ENCODE assay signal across 8 cellular contexts in the genomic region with DNA sequence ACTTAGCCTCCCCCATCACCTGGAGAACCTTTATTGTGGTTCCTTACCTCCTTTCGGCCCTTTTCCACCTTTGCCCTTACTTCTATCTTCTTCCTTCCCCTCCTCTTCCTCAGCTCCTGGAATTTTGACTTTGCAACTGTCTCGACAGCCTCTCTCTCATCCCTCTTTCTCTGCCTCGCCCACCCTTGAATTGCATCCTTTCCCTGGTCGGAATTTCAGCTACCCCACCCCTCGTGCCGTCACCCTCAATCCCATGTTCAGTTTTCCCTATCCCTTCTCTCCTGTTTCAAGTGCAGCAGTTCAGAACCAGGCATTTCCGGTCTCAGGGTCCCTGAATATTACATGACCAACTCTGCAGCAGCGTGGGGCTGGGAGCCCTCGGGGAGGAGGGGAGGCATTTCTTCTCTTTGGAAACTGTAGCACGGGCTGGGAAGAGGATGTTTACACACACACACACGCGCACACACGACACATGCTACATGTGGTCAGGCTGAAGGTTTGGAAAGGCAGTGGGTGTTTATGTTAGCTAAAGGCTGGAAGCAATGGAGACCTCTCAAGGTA. TPM values are rescaled to one million over a fixed set of nuclear protein-coding genes. Genes with fewer than 3 reads are reported as not detected.
DNase-seq lines count a peak whose midpoint lies in the region; ATAC-seq and TF ChIP-seq lines count a peak whose summit lies in the region.

No MANE protein-coding gene starts in this region.

- peaks cover 34% of the 10 kb centered on the region for H3K4me1 Mint-ChIP-seq in activated naive CD8-positive, alpha-beta T cell (ENCODE audit: low read depth)

- no peaks in the 10 kb centered on the region for H3K9me2 ChIP-seq in Loucy (replicated peaks; ENCODE audit: low read depth, low read length)

- H3K9me3 ChIP-seq in Loucy (ENCODE audit: insufficient read depth, low read depth, low read length), result no peaks in the 10 kb centered on the region
- H3K9me3 ChIP-seq in right atrium auricular region, result no peaks in the 10 kb centered on the region

- no peaks in the 10 kb centered on the region for H3K9me3 Mint-ChIP-seq in activated naive CD8-positive, alpha-beta T cell (ENCODE audit: low read depth)

- TF ChIP-seq CTCF in Loucy (conservative IDR thresholded peaks at IDR 0.05; ENCODE audit: low read length) (no peak), right atrium auricular region (IDR thresholded peaks at IDR 0.05) (no peak), retinal pigment epithelial cell (conservative IDR thresholded peaks at IDR 0.05; ENCODE audit: low read depth, low read length) (no peak)

- H3K27ac Mint-ChIP-seq in activated naive CD8-positive, alpha-beta T cell, result peak overlapping the region; percentile 75

- H3F3A ChIP-seq in Loucy (ENCODE audit: low read depth), result no peaks in the 10 kb centered on the region

- peak overlapping the region; percentile 88 to 94 for H3K27ac ChIP-seq in right atrium auricular region

- H3K27me3 ChIP-seq in Loucy (ENCODE audit: insufficient read depth, low read length, poor library complexity, severe bottlenecking) (no peaks in the 10 kb centered on the region), right atrium auricular region (no peaks in the 10 kb centered on the region)

- no peaks in the 10 kb centered on the region for H3K27me3 Mint-ChIP-seq in activated naive CD8-positive, alpha-beta T cell

- peaks cover 24% of the 10 kb centered on the region for H4K20me1 ChIP-seq in Loucy (ENCODE audit: insufficient read depth, low read length, poor library complexity, severe bottlenecking)

- peak overlapping the region; percentile 94 for H3K4me3 Mint-ChIP-seq in activated naive CD8-positive, alpha-beta T cell

- peak overlapping the region; percentile 78 for H3K9ac ChIP-seq in Loucy (ENCODE audit: low read depth, low read length, poor library complexity, severe bottlenecking)

- no peak for ATAC-seq in HG02623 (IDR thresholded peaks at IDR 0.05; ENCODE audit: unreplicated experiment)

- H3K4me3 ChIP-seq in Loucy (ENCODE audit: low read length, poor library complexity, severe bottlenecking), result peak overlapping the region; percentile 77
- peak overlapping the region; percentile 76 to 99 for H3K4me3 ChIP-seq in right atrium auricular region
- peak overlapping the region; percentile 83 for H3K4me3 ChIP-seq in retinal pigment epithelial cell (ENCODE audit: low read length)

- no peaks in the 10 kb centered on the region for H3K36me3 ChIP-seq in Loucy (ENCODE audit: insufficient read depth, low read length)
- no peaks in the 10 kb centered on the region for H3K36me3 ChIP-seq in right atrium auricular region

- peak overlapping the region; percentile 91 for H3K4me2 ChIP-seq in Loucy (ENCODE audit: low read depth, low read length, poor library complexity, severe bottlenecking)

- H3K36me3 Mint-ChIP-seq in activated naive CD8-positive, alpha-beta T cell, result peaks cover 3% of the 10 kb centered on the region

- DNase-seq in Daoy (ENCODE audit: low read depth) (peak; percentile 50), right atrium auricular region (ENCODE audit: low spot score) (peak; percentile 61), retinal pigment epithelial cell (ENCODE audit: low read depth) (peak; percentile 5), HT-29 (ENCODE audit: low spot score) (no peak), mesenteric fat pad (ENCODE audit: low spot score) (no peak)

- H3K4me1 ChIP-seq in Loucy (ENCODE audit: insufficient read depth, low read length, poor library complexity, severe bottlenecking), result peaks cover 24% of the 10 kb centered on the region
- peaks cover 0 to 52% of the 10 kb centered on the region in 2 donors for H3K4me1 ChIP-seq in right atrium auricular region

- H3K79me2 ChIP-seq in Loucy (ENCODE audit: insufficient read depth, low read length), result peaks cover 35% of the 10 kb centered on the region; the same call in 1 of the 2 replicates

- peak overlapping the region; percentile 92 for H2AFZ ChIP-seq in Loucy (ENCODE audit: low read length)

RNA-seq across cellular contexts. Expression of a gene that starts 0.9 kb away (rescaled TPM):
- 10.8 and 13.8 TPM in 2 replicates for total RNA-seq in Daoy (2014; rRNA removed; shearing (Covaris generic))
- total RNA-seq in right atrium auricular region (10 to 100 TPM; 20.9 to 22.2 TPM), mesenteric fat pad (60.3 TPM)
- 61.7 and 76.1 TPM in 2 replicates for total RNA-seq in HT-29 (2014; rRNA removed; shearing (Covaris generic))

RNA-seq across cellular contexts. Expression of a gene that starts 27.1 kb away (rescaled TPM):
- total RNA-seq in Daoy (2014; rRNA removed; shearing (Covaris generic)), result 3.7 and 9.2 TPM in 2 replicates
- total RNA-seq in right atrium auricular region (1 to 10 TPM; 5.5 to 6.7 TPM), mesenteric fat pad (22.8 TPM)
- 6.9 and 10.9 TPM in 2 replicates for total RNA-seq in HT-29 (2014; rRNA removed; shearing (Covaris generic))

RNA-seq across cellular contexts. Expression of a gene that starts 38.1 kb away (rescaled TPM):
- 361 and 379 TPM in 2 replicates for total RNA-seq in Daoy (2014; rRNA removed; shearing (Covaris generic))
- 100 to 1,000 TPM; 153 to 201 TPM for total RNA-seq in right atrium auricular region
- 242 and 261 TPM in 2 replicates for total RNA-seq in HT-29 (2014; rRNA removed; shearing (Covaris generic))
- 109 TPM for total RNA-seq in mesenteric fat pad

RNA-seq across cellular contexts. Expression of a gene that starts 45.3 kb away (rescaled TPM):
- not detected in 2 replicates for total RNA-seq in Daoy (2014; rRNA removed; shearing (Covaris generic))
- total RNA-seq in right atrium auricular region (not detected), mesenteric fat pad (not detected)
- not detected in 2 replicates for total RNA-seq in HT-29 (2014; rRNA removed; shearing (Covaris generic))

Comparison
In these comparisons a context has a peak if more than half of its experiments do, and no peak if none do; other contexts are left out.
1. DNase-seq: peak in Daoy (single experiment), right atrium auricular region (single experiment) and retinal pigment epithelial cell (single experiment); none in HT-29 (single experiment) and mesenteric fat pad (single experiment).
2. Peak in every context shown above with its lines, with median percentiles within 50 percentile points of each other: H3K4me3 ChIP-seq.